In genomic region chr9:36597412-36598178, GRCh38 we compare ENCODE assay signal across 10 cellular contexts. TPM values are rescaled to one million over a fixed set of nuclear protein-coding genes. Genes with fewer than 3 reads are reported as not detected.
A peak's percentile ranks its signal among the peaks of the same experiment; 100 is the strongest.
DNase-seq lines count a peak whose midpoint lies in the region; ATAC-seq and TF ChIP-seq lines count a peak whose summit lies in the region.
"Had no signal": no experiment of that assay in that cellular context is flagged by ENCODE, and none has a peak within 500 bp of the region (broad histone marks: within the 10 kb centered on the region; RNA-seq: fewer than 3 reads in every experiment).

No MANE protein-coding gene starts in this region.

- no peaks in the 10 kb centered on the region for H3K27me3 Mint-ChIP-seq in Caco-2 (ENCODE audit: insufficient read depth, unreplicated experiment)
- H3K27me3 Mint-ChIP-seq: naive B cell had no signal

- POLR2A ChIA-PET in Caco-2 (lab: Charles Lee) (no interaction called here), HEK293 (lab: Yijun Ruan, JAX) (no interaction called here)

- intact Hi-C loops in Caco-2 (cut with micrococcal nuclease; ENCODE audit: unreplicated experiment) = no loop called here

- ATAC-seq in HG03108 (IDR thresholded peaks at IDR 0.05; ENCODE audit: unreplicated experiment) (no peak), HG02885 (IDR thresholded peaks at IDR 0.05; ENCODE audit: poor library complexity, unreplicated experiment) (no peak)

- no peaks in the 10 kb centered on the region for H3K9me3 Mint-ChIP-seq in Caco-2 (ENCODE audit: unreplicated experiment)
- H3K9me3 Mint-ChIP-seq: naive B cell had no signal

- H3K27me3 ChIP-seq in Caco-2 (replicated peaks; ENCODE audit: control insufficient read depth, insufficient read depth, low read length) = no peaks in the 10 kb centered on the region
- H3K27me3 ChIP-seq: SJCRH30 had no signal

- TF ChIP-seq CTCF in Caco-2 (IDR thresholded peaks at IDR 0.05; ENCODE audit: insufficient read depth in 1 of 2, low read depth in 1 of 2, low read length in 1 of 2, severe bottlenecking in 1 of 2, unreplicated experiment in 1 of 2) (peak; percentile 68 to 74), HEK293 (tag by site-specific recombination; IDR thresholded peaks at IDR 0.05) (no peak), WI38 (IDR thresholded peaks at IDR 0.05; ENCODE audit: low read depth, low read length) (peak; percentile 76)

- CTCF ChIA-PET in Caco-2 (lab: Charles Lee) (no interaction called here), HEK293 (lab: Yijun Ruan, JAX) (interaction anchor here (0.6 to 1.5 kb wide), 12 partner anchors 14 to 589 kb away, joined by 3 to 13 read pairs (median 3); no protein-coding TSS in a partner anchor)

- H3K36me3 ChIP-seq in Caco-2 (ENCODE audit: control insufficient read depth, insufficient read depth, low read length) (no peaks in the 10 kb centered on the region), HEK293 (ENCODE audit: control insufficient read depth in 2 of 2, insufficient read depth in 1 of 2, low read length in 2 of 2) (peaks cover 51 to 89% of the 10 kb centered on the region in 2 experiments)

- no peak overlapping the region for H3K27ac Mint-ChIP-seq in Caco-2 (ENCODE audit: unreplicated experiment)

- H3K9me3 ChIP-seq in Caco-2 (no peaks in the 10 kb centered on the region), HEK293 (ENCODE audit: control insufficient read depth, insufficient read depth, low read depth, low read length) (no peaks in the 10 kb centered on the region)
- H3K9me3 ChIP-seq: SJCRH30 had no signal

- BruUV-seq in Caco-2 (replicated peaks; lab: Mats Ljungman, UMichigan) = no TSS peak

- no peak overlapping the region for H3K4me3 Mint-ChIP-seq in Caco-2 (ENCODE audit: unreplicated experiment)
- H3K4me3 Mint-ChIP-seq: naive B cell had no signal

- peaks cover 71% of the 10 kb centered on the region for H3K36me3 Mint-ChIP-seq in Caco-2 (ENCODE audit: insufficient read depth, unreplicated experiment)
- H3K36me3 Mint-ChIP-seq: naive B cell had no signal

- peak; percentile 48 to 52 for DNase-seq in Caco-2
- peak; percentile 62 for DNase-seq in kidney glomerular epithelial cell (lab: John Stamatoyannopoulos, UW)
- DNase-seq in central memory CD4-positive, alpha-beta T cell = no peak
- no peak for DNase-seq in NCI-H748 treated with DMSO at 0.1 percent for 48 hours (lab: John Stamatoyannopoulos, UW)
- DNase-seq: naive B cell had no signal

- H3K4me3 ChIP-seq in Caco-2 (ENCODE audit: low read depth, low read length) (no peak overlapping the region), HEK293 (ENCODE audit: low read depth, low read length) (no peak overlapping the region), WI38 (ENCODE audit: low read depth, low read length) (no peak overlapping the region)
- H3K4me3 ChIP-seq: SJCRH30 had no signal

- no peak overlapping the region for H3K27ac ChIP-seq in HEK293 (ENCODE audit: extremely low read depth, low read depth, low read length)
- H3K27ac ChIP-seq: SJCRH30 had no signal

- H3K4me1 ChIP-seq in Caco-2 (no peaks in the 10 kb centered on the region), HEK293 (ENCODE audit: control insufficient read depth, insufficient read depth, low read length) (no peaks in the 10 kb centered on the region)
- H3K4me1 ChIP-seq: SJCRH30 had no signal

- H3K4me1 Mint-ChIP-seq in Caco-2 (ENCODE audit: low read depth, unreplicated experiment) = no peaks in the 10 kb centered on the region
- H3K4me1 Mint-ChIP-seq: naive B cell had no signal

TF ChIP-seq in HEK293, 187 proteins besides CTCF, POLR2A, EP300 and RAD21:
- TF ChIP-seq GLIS2 (tag by site-specific recombination; IDR thresholded peaks at IDR 0.05) = no peak
- 0 out of 2 replicates have a peak, but pooled peaks have one; percentile 16 for TF ChIP-seq ZNF654 (tag by site-specific recombination; IDR thresholded peaks at IDR 0.05; ENCODE audit: low read depth)

RNA-seq across cellular contexts. Expression of gene MELK, which starts 24.9 kb away (rescaled TPM):
- 57.8 and 59.6 TPM in 2 replicates for total RNA-seq in Caco-2 (2022)

Comparison
In these comparisons a context has a peak if more than half of its experiments do, and no peak if none do; other contexts are left out.
1. DNase-seq: peak in Caco-2 (2 of 2) and kidney glomerular epithelial cell (single experiment); none in central memory CD4-positive, alpha-beta T cell (single experiment) and NCI-H748 treated with DMSO at 0.1 percent for 48 hours (single experiment).